In the genomic region with DNA sequence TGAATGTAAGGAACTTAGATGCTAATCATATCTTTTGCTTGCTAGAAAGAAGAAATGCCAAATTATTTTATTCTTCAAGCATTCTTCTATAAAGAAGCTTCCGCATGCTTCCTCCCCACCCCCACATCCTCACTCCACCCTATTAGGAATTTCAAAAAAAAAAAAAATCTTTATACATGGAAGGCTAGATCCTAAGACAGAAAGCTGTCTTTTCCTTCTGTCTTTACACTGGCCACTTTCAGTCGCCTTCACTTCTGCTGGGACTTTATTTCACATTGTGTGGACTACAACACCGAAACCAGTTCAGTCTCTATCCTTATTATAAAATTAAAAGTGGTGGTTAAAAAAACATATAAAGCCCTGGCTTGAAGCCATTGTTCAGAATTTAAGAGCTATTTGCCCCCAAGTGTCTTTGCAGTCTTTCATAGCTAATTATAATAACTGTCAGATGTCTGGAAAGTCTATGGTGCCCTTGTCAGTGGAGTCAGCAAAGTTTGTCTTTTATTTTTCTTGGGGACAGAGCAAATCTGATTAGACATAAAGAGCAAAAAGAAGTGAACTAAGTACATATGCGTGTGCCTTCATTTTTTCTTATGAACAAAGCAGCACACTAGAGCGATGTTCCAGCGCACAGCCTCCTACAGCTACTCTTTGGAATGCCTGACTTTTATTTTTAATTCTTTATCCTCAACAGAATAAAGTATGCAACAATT, we compare ENCODE assay signal across 8 cellular contexts.
DNase-seq lines count a peak whose midpoint lies in the region; ATAC-seq and TF ChIP-seq lines count a peak whose summit lies in the region.

No MANE protein-coding gene starts in this region.

- H3K4me1 Mint-ChIP-seq in stimulated activated naive CD8-positive, alpha-beta T cell treated with anti-CD3 and anti-CD28 coated beads, Interleukin-15, Interleukin-2, amounts not matched to agents 100 ng/mL and 50 ng/mL, for 24 hours (ENCODE audit: low read depth): peaks cover 31% of the 10 kb centered on the region
- H3K4me1 Mint-ChIP-seq in endothelial cell (ENCODE audit: unreplicated experiment): peaks cover 2% of the 10 kb centered on the region
- H3K4me1 Mint-ChIP-seq in naive thymus-derived CD8-positive, alpha-beta T cell: peaks cover 7 to 24% (median 24%) of the 10 kb centered on the region in 4 donors

- peaks cover 8% of the 10 kb centered on the region for H3K9me3 Mint-ChIP-seq in stimulated activated naive CD8-positive, alpha-beta T cell treated with anti-CD3 and anti-CD28 coated beads, Interleukin-15, Interleukin-2, amounts not matched to agents 100 ng/mL and 50 ng/mL, for 24 hours
- H3K9me3 Mint-ChIP-seq in endothelial cell (ENCODE audit: unreplicated experiment): no peaks in the 10 kb centered on the region
- H3K9me3 Mint-ChIP-seq in naive thymus-derived CD8-positive, alpha-beta T cell: peaks cover 0 to 4% (median 0%) of the 10 kb centered on the region in 9 donors

- TF ChIP-seq CTCF in endothelial cell (IDR thresholded peaks at IDR 0.05; ENCODE audit: unreplicated experiment): no peak

- peak overlapping the region; percentile 84 for H3K27ac Mint-ChIP-seq in stimulated activated naive CD8-positive, alpha-beta T cell treated with anti-CD3 and anti-CD28 coated beads, Interleukin-15, Interleukin-2, amounts not matched to agents 100 ng/mL and 50 ng/mL, for 24 hours
- H3K27ac Mint-ChIP-seq in endothelial cell (ENCODE audit: unreplicated experiment): peak overlapping the region; percentile 32
- H3K27ac Mint-ChIP-seq in naive thymus-derived CD8-positive, alpha-beta T cell: peak overlapping the region in 9 of 10 donors; percentile 82 to 94 (median 91)

- ATAC-seq in stimulated activated naive CD8-positive, alpha-beta T cell treated with anti-CD3 and anti-CD28 coated beads, Interleukin-15, Interleukin-2, amounts not matched to agents 100 U/mL and 50 U/mL, for 24 hours: no peak
- peak; percentile 24 to 27 for ATAC-seq in naive thymus-derived CD8-positive, alpha-beta T cell
- ATAC-seq in HG03039 (IDR thresholded peaks at IDR 0.05; ENCODE audit: unreplicated experiment) (no peak), HG02759 (IDR thresholded peaks at IDR 0.05; ENCODE audit: unreplicated experiment) (no peak)

- H3K4me3 Mint-ChIP-seq in stimulated activated naive CD8-positive, alpha-beta T cell treated with anti-CD3 and anti-CD28 coated beads, Interleukin-15, Interleukin-2, amounts not matched to agents 100 ng/mL and 50 ng/mL, for 24 hours: no peak overlapping the region
- peak overlapping the region; percentile 43 for H3K4me3 Mint-ChIP-seq in endothelial cell (ENCODE audit: unreplicated experiment)
- peak overlapping the region in 3 of 10 donors; percentile 91 to 96 (median 93) for H3K4me3 Mint-ChIP-seq in naive thymus-derived CD8-positive, alpha-beta T cell

- H3K36me3 Mint-ChIP-seq in stimulated activated naive CD8-positive, alpha-beta T cell treated with anti-CD3 and anti-CD28 coated beads, Interleukin-15, Interleukin-2, amounts not matched to agents 100 ng/mL and 50 ng/mL, for 24 hours (ENCODE audit: low read depth): peaks cover 4% of the 10 kb centered on the region
- H3K36me3 Mint-ChIP-seq in endothelial cell (ENCODE audit: low read depth, unreplicated experiment): no peaks in the 10 kb centered on the region
- H3K36me3 Mint-ChIP-seq in naive thymus-derived CD8-positive, alpha-beta T cell: no peaks in the 10 kb centered on the region

- DNase-seq in stimulated activated naive CD8-positive, alpha-beta T cell treated with anti-CD3 and anti-CD28 coated beads, Interleukin-15, Interleukin-2, amounts not matched to agents 100 U/mL and 50 U/mL, for 24 hours: no peak
- DNase-seq in RPMI7951 (ENCODE audit: low read depth) (peak; percentile 37), endothelial cell (ENCODE audit: low spot score) (no peak)
- DNase-seq in naive thymus-derived CD8-positive, alpha-beta T cell: peak in 3 of 10 donors; percentile 22 to 34 (median 23)
- no peak for DNase-seq in NK-92 treated with Interleukin-12 subunit alpha and Interleukin-12 subunit beta, amount 100 ng/mL, for 24 hours (lab: John Stamatoyannopoulos, UW)

- POLR2A ChIA-PET in naive thymus-derived CD8-positive, alpha-beta T cell (lab: Charles Lee): interaction anchor here (0.9 to 1.7 kb wide), 5 partner anchors 9 to 105 kb away, joined by 3 to 7 read pairs (median 4); no protein-coding TSS in a partner anchor

- no peaks in the 10 kb centered on the region for H3K27me3 Mint-ChIP-seq in stimulated activated naive CD8-positive, alpha-beta T cell treated with anti-CD3 and anti-CD28 coated beads, Interleukin-15, Interleukin-2, amounts not matched to agents 100 ng/mL and 50 ng/mL, for 24 hours
- no peaks in the 10 kb centered on the region for H3K27me3 Mint-ChIP-seq in endothelial cell (ENCODE audit: unreplicated experiment)
- no peaks in the 10 kb centered on the region for H3K27me3 Mint-ChIP-seq in naive thymus-derived CD8-positive, alpha-beta T cell

Comparison
In these comparisons a context has a peak if more than half of its experiments do, and no peak if none do; other contexts are left out.
1. H3K27ac Mint-ChIP-seq: peak in every context shown above with its lines; median percentile 91 in naive thymus-derived CD8-positive, alpha-beta T cell; 84 in stimulated activated naive CD8-positive, alpha-beta T cell treated with anti-CD3 and anti-CD28 coated beads, Interleukin-15, Interleukin-2, amounts not matched to agents 100 ng/mL and 50 ng/mL, for 24 hours; 32 in endothelial cell.
2. ATAC-seq: peak in naive thymus-derived CD8-positive, alpha-beta T cell (2 of 2); none in stimulated activated naive CD8-positive, alpha-beta T cell treated with anti-CD3 and anti-CD28 coated beads, Interleukin-15, Interleukin-2, amounts not matched to agents 100 U/mL and 50 U/mL, for 24 hours (single experiment), HG03039 (single experiment) and HG02759 (single experiment).